In genomic region chr2:204360218-204361007, GRCh38 we compare ENCODE assay signal across 1 cellular context.
TF ChIP-seq lines count a peak whose summit lies in the region.

No MANE protein-coding gene starts in this region.

TF ChIP-seq in IMR-90, 13 proteins besides CTCF, POLR2A, EP300 and RAD21:
- TF ChIP-seq RFX5 (IDR thresholded peaks at IDR 0.05; ENCODE audit: low read depth, low read length) (no peak), CHD1 (IDR thresholded peaks at IDR 0.05; ENCODE audit: low read depth, low read length) (no peak), MAFK (IDR thresholded peaks at IDR 0.05; ENCODE audit: low read depth, low read length) (no peak)
TF ChIP-seq in IMR-90: peak in this region for 0.
